Comparison of ENCODE assay signal across 1 cellular context in the genomic region with DNA sequence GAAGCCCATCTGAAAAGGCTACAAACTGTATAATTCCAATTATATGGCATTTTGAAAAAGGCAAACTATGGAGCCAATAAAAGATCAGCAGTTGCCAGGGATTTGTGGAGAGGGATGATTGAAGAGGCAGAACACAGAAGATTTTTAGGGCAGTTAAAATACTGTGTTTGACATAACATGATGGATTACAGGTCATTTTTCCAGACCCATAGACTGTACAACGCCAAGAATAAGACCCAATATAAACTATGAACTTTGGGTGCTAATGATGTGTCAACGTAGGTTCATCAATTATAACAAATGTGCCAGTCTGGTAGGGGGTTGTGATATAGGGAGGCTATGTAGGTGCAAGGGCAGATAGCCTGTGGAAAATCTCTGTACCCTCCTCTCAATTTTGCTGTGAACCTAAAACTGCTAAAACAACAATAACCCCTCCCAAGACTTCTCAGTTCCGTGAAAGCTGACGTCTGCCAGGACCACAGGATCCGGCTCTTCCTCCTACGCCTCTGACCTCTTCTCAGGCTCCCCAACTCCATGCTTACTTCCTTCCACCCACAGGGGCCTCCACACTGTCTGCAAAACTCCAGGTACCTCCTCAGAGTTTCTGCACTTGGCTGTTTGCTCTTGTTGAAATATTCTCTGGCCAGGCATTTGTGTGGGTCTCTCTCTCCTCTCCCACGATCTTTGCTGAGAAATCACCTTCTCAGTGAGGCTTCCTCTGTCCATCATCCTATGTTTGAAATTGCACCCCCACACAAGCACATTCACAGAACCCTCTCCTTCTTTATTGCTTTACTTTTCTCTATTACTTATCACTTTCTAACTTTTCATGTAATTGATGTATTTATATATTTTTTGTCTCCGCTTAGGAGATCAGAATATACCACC.
A peak's percentile ranks its signal among the peaks of the same experiment; 100 is the strongest.
TF ChIP-seq lines count a peak whose summit lies in the region.

No MANE protein-coding gene starts in this region.

TF ChIP-seq in K562, 482 proteins besides CTCF, POLR2A, EP300 and RAD21 (continued from another document):
- TF ChIP-seq ZNF57 (CRISPR knock-in tag; IDR thresholded peaks at IDR 0.05) (no peak), XRCC4 (IDR thresholded peaks at IDR 0.05; ENCODE audit: extremely low read depth, insufficient read depth, insufficient read length) (no peak), SMARCA4 (IDR thresholded peaks at IDR 0.05) (peak; percentile 57; the same call in 1 of the 2 replicates), ZNF253 (CRISPR knock-in tag; conservative IDR thresholded peaks at IDR 0.05) (no peak), ZNF311 (CRISPR knock-in tag; IDR thresholded peaks at IDR 0.05) (no peak), ZBTB43 (CRISPR knock-in tag; IDR thresholded peaks at IDR 0.05) (no peak), EGR1 (conservative IDR thresholded peaks at IDR 0.05) (peak; percentile 80), ZNF395 (CRISPR knock-in tag; IDR thresholded peaks at IDR 0.05) (0 out of 2 replicates have a peak, but pooled peaks have one; percentile 10), PKNOX1 (IDR thresholded peaks at IDR 0.05) (peak; percentile 62; the same call in 1 of the 2 replicates), NR2C2 (CRISPR knock-in tag; IDR thresholded peaks at IDR 0.05) (no peak), NR2C2 (tag; IDR thresholded peaks at IDR 0.05) (peak; percentile 75; the same call in 1 of the 2 replicates), MEIS2 (IDR thresholded peaks at IDR 0.05; ENCODE audit: partially characterized antibody) (peak; percentile 81), ZNF384 (IDR thresholded peaks at IDR 0.05; ENCODE audit: low read depth, low read length) (no peak), STAT5B (CRISPR knock-in tag; IDR thresholded peaks at IDR 0.05) (no peak), HDAC3 (IDR thresholded peaks at IDR 0.05; ENCODE audit: borderline replicate concordance, partially characterized antibody) (no peak), ZNF175 (CRISPR knock-in tag; IDR thresholded peaks at IDR 0.05; ENCODE audit: low read depth) (0 out of 2 replicates have a peak, but pooled peaks have one; percentile 36), HDGF (IDR thresholded peaks at IDR 0.05) (no peak), GABPA (tag; conservative IDR thresholded peaks at IDR 0.05; ENCODE audit: low read depth) (peak; percentile 71)
- TF ChIP-seq, protein P1, sequence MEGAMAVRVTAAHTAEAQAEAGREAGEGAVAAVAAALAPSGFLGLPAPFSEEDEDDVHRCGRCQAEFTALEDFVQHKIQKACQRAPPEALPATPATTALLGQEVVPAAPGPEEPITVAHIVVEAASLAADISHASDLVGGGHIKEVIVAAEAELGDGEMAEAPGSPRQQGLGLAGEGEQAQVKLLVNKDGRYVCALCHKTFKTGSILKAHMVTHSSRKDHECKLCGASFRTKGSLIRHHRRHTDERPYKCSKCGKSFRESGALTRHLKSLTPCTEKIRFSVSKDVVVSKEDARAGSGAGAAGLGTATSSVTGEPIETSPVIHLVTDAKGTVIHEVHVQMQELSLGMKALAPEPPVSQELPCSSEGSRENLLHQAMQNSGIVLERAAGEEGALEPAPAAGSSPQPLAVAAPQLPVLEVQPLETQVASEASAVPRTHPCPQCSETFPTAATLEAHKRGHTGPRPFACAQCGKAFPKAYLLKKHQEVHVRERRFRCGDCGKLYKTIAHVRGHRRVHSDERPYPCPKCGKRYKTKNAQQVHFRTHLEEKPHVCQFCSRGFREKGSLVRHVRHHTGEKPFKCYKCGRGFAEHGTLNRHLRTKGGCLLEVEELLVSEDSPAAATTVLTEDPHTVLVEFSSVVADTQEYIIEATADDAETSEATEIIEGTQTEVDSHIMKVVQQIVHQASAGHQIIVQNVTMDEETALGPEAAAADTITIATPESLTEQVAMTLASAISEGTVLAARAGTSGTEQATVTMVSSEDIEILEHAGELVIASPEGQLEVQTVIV (CRISPR knock-in tag; IDR thresholded peaks at IDR 0.05; ENCODE audit: borderline replicate concordance), result no peak
